In genomic region chr22:30922151-30922611, GRCh38 we compare ENCODE assay signal across 8 cellular contexts. TPM values are rescaled to one million over a fixed set of nuclear protein-coding genes. Genes with fewer than 3 reads are reported as not detected.
A peak's percentile ranks its signal among the peaks of the same experiment; 100 is the strongest.
DNase-seq lines count a peak whose midpoint lies in the region; ATAC-seq, FAIRE-seq and TF ChIP-seq lines count a peak whose summit lies in the region.

No MANE protein-coding gene starts in this region.

- H3K27me3 ChIP-seq in psoas muscle (ENCODE audit: insufficient read depth in 3 of 3, low read length in 2 of 3) (no peaks in the 10 kb centered on the region), tibial nerve (no peaks in the 10 kb centered on the region)

- peak in 1 of 2 donors; percentile 36 for TF ChIP-seq POLR2A in tibial nerve (IDR thresholded peaks at IDR 0.05)

- H3K4me3 ChIP-seq in psoas muscle (peak overlapping the region; percentile 68), tibial nerve (peak overlapping the region; percentile 10 to 46 (median 28))

- H3K4me1 ChIP-seq in psoas muscle (peaks cover 4% of the 10 kb centered on the region), tibial nerve (peaks cover 0 to 13% (median 3%) of the 10 kb centered on the region in 4 donors)

- FAIRE-seq in D721Med (lab: Jason Lieb, UNC): no peak

- no peak for TF ChIP-seq CTCF in D721Med (IDR thresholded peaks at IDR 0.05; ENCODE audit: insufficient read depth, missing control alignments)
- no peak for TF ChIP-seq CTCF in psoas muscle (IDR thresholded peaks at IDR 0.05)
- no peak for TF ChIP-seq CTCF in tibial nerve (IDR thresholded peaks at IDR 0.05)

- H3K27ac ChIP-seq in psoas muscle (peak overlapping the region; percentile 30), tibial nerve (peak overlapping the region in 2 of 4 donors; percentile 5 to 55)

- peak in 1 of 2 donors; percentile 35 for TF ChIP-seq EP300 in tibial nerve (IDR thresholded peaks at IDR 0.05)

- no peaks in the 10 kb centered on the region for H3K9me3 ChIP-seq in psoas muscle
- no peaks in the 10 kb centered on the region for H3K9me3 ChIP-seq in tibial nerve

- peak; percentile 22 for DNase-seq in D721Med (ENCODE audit: insufficient read length, low spot score)
- peak; percentile 70 for DNase-seq in NCI-H1417 treated with DMSO at 0.1 percent for 48 hours (lab: John Stamatoyannopoulos, UW)
- peak; percentile 78 for DNase-seq in activated T-cell treated with anti-CD3 and anti-CD28 coated beads, Interleukin-2, amount 50 U/mL, for 1 hour
- DNase-seq in fibroblast of peridontal ligament (ENCODE audit: extremely low read depth): peak; percentile 52
- DNase-seq in psoas muscle: peak; percentile 71 to 83
- DNase-seq in tibial nerve (ENCODE audit: low spot score in 2 of 2): no peak
- DNase-seq in NCI-H1436 treated with DMSO at 0.1 percent for 48 hours (lab: John Stamatoyannopoulos, UW): no peak
- no peak for DNase-seq in SW 1271 (lab: John Stamatoyannopoulos, UW)

- H3K36me3 ChIP-seq in psoas muscle (ENCODE audit: insufficient read depth in 1 of 2, low read depth in 1 of 2): peaks cover 4 to 35% of the 10 kb centered on the region in 2 donors
- peaks cover 0 to 33% (median 0%) of the 10 kb centered on the region in 3 donors for H3K36me3 ChIP-seq in tibial nerve

- WGBS in psoas muscle, 3 donors: 34 to 54% (median 41%) methylated on average over 30 to 34 of the region's 34 CpGs
- WGBS in tibial nerve, 2 donors: 39 to 67% methylated on average over 34 of the region's 34 CpGs

- peak; percentile 50 to 76 (median 63) for ATAC-seq in psoas muscle

- intact Hi-C loops in psoas muscle (cut with DNase I): loop anchor here in 1 of 2 donors (5.0 kb wide), 1 partner anchor 285 kb away; the partner anchor contains the start of gene SLC35E4

RNA-seq across cellular contexts. Expression of gene MORC2, which starts 46.4 kb away (rescaled TPM):
- total RNA-seq in psoas muscle (10 to 100 TPM; 21.5 to 35.9 (median 31.2) TPM), tibial nerve (10 to 100 TPM; 18.0 to 22.0 (median 21.0) TPM)
- 10 to 100 TPM; 15.6 to 34.7 (median 20.8) TPM for polyA plus RNA-seq in psoas muscle

RNA-seq across cellular contexts. Expression of gene TUG1, which starts 46.9 kb away (rescaled TPM):
- total RNA-seq in psoas muscle: 10 to 100 TPM; 22.2 to 30.7 (median 28.5) TPM
- 10 to 100 TPM; 10.9 to 38.5 (median 21.4) TPM for polyA plus RNA-seq in psoas muscle
- 10 to 100 TPM; 63.5 to 90.4 (median 77.0) TPM for total RNA-seq in tibial nerve

Comparison
In these comparisons a context has a peak if more than half of its experiments do, and no peak if none do; other contexts are left out.
1. DNase-seq: peak in D721Med (single experiment), NCI-H1417 treated with DMSO at 0.1 percent for 48 hours (single experiment), activated T-cell treated with anti-CD3 and anti-CD28 coated beads, Interleukin-2, amount 50 U/mL, for 1 hour (single experiment), fibroblast of peridontal ligament (single experiment) and psoas muscle (2 of 2); none in tibial nerve (0 of 2), NCI-H1436 treated with DMSO at 0.1 percent for 48 hours (single experiment) and SW 1271 (0 of 2).